In the genomic region with DNA sequence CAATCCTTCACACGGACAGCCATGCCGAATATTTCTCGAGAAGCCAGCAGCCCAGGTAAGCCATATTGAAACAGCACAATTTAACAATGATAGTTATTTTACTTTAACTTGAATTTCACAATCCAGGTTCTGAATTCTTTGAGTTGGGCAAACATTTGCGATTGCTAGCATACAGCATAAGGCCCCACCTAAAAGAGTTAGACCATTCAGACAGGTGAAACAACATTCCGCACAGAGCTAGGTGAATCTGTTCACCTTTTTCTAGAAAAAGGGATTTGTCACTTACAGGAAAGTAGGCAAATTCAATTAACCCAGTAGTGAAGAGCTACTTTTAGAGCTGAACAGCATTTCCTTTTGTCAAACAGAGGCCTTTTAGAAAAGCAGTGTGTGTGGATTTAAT, we compare ENCODE assay signal across 23 cellular contexts. TPM values are rescaled to one million over a fixed set of nuclear protein-coding genes. Genes with fewer than 3 reads are reported as not detected.
A peak's percentile ranks its signal among the peaks of the same experiment; 100 is the strongest.
DNase-seq lines count a peak whose midpoint lies in the region; ATAC-seq and TF ChIP-seq lines count a peak whose summit lies in the region.
"Had no signal": no experiment of that assay in that cellular context is flagged by ENCODE, and none has a peak within 500 bp of the region (broad histone marks: within the 10 kb centered on the region; RNA-seq: fewer than 3 reads in every experiment).

No MANE protein-coding gene starts in this region.

- peak overlapping the region; percentile 82 for H3K27ac ChIP-seq in cardiac muscle cell
- no peak overlapping the region for H3K27ac ChIP-seq in right cardiac atrium (ENCODE audit: low read length)
- peak overlapping the region; percentile 40 to 45 for H3K27ac ChIP-seq in left lung
- H3K27ac ChIP-seq in skeletal muscle tissue (ENCODE audit: low read depth, low read length), result peak overlapping the region; percentile 20
- H3K27ac ChIP-seq in uterus, result peak overlapping the region; percentile 54 to 91

- TF ChIP-seq POLR2A in uterus (IDR thresholded peaks at IDR 0.05), result no peak

- intact Hi-C loops in right cardiac atrium (cut with DNase I), result no loop called here
- intact Hi-C loops in left lung (cut with DNase I), result no loop called here
- intact Hi-C loops in uterus (cut with DNase I; ENCODE audit: low total_unique reads), result no loop called here

- TF ChIP-seq CTCF in cardiac muscle cell (IDR thresholded peaks at IDR 0.05; ENCODE audit: low read depth, low read length) (no peak), left lung (IDR thresholded peaks at IDR 0.05) (no peak), uterus (IDR thresholded peaks at IDR 0.05) (no peak)

- no peak for DNase-seq in cardiac muscle cell (ENCODE audit: low read depth in 1 of 2, low spot score in 1 of 2)
- DNase-seq in right cardiac atrium, result no peak
- no peak for DNase-seq in left lung
- no peak for DNase-seq in uterus
- DNase-seq in activated CD4-positive, alpha-beta T cell treated with anti-CD3 and anti-CD28 coated beads for 1 hour, result no peak
- no peak for DNase-seq in SIG-M5 (lab: John Stamatoyannopoulos, UW)
- DNase-seq: 8988T; activated CD4-positive, alpha-beta T cell treated with anti-CD3 and anti-CD28 coated beads for 4 hours; activated gamma-delta T cell treated with Interleukin-2 at 50 U/mL for 16 hours; activated naive CD8-positive, alpha-beta T cell treated with anti-CD3 and anti-CD28 coated beads, Interleukin-2, amount 50 U/mL, for 24 hours; activated T-cell treated with anti-CD3 and anti-CD28 coated beads, Interleukin-2, amount 50 U/mL, for 24 hours; CD8-positive, alpha-beta memory T cell; left ventricle myocardium superior; MG63; mucosa of descending colon; NCI-H1417 treated with DMSO at 0.1 percent for 48 hours; NCI-H524 treated with DMSO at 0.1 percent for 48 hours; stimulated activated CD4-positive, alpha-beta T cell treated with anti-CD3 and anti-CD28 coated beads, Interleukin-1b, Interleukin-23, amount 100 ng/mL, for 48 hours; testis had no signal

- WGBS in right cardiac atrium, result 96% methylated on average over 5 of the region's 5 CpGs

- H3K9me3 ChIP-seq in cardiac muscle cell (ENCODE audit: low read depth), result no peaks in the 10 kb centered on the region
- H3K9me3 ChIP-seq in right cardiac atrium (ENCODE audit: control insufficient read depth, low read length), result no peaks in the 10 kb centered on the region
- H3K9me3 ChIP-seq in left lung, result no peaks in the 10 kb centered on the region
- H3K9me3 ChIP-seq in skeletal muscle tissue (ENCODE audit: control insufficient read depth in 3 of 3, low read length in 3 of 3), result no peaks in the 10 kb centered on the region
- H3K9me3 ChIP-seq in uterus, result no peaks in the 10 kb centered on the region
- H3K9me3 ChIP-seq: MG63, mucosa of descending colon, testis had no signal

- H3K36me3 ChIP-seq in cardiac muscle cell, result no peaks in the 10 kb centered on the region
- H3K36me3 ChIP-seq in left lung, result no peaks in the 10 kb centered on the region
- peaks cover 0 to 4% (median 0%) of the 10 kb centered on the region in 3 donors for H3K36me3 ChIP-seq in skeletal muscle tissue (ENCODE audit: control insufficient read depth in 3 of 3, insufficient read depth in 3 of 3, low read length in 3 of 3)
- no peaks in the 10 kb centered on the region for H3K36me3 ChIP-seq in uterus
- H3K36me3 ChIP-seq: MG63 had no signal

- no peak for ATAC-seq in right cardiac atrium
- peak; percentile 10 for ATAC-seq in left lung
- no peak for ATAC-seq in HG02623 (IDR thresholded peaks at IDR 0.05; ENCODE audit: unreplicated experiment)
- ATAC-seq: activated naive CD8-positive, alpha-beta T cell treated with anti-CD3 and anti-CD28 coated beads, Interleukin-2, amount 50 U/mL, for 24 hours; K562; left ventricle myocardium superior; mucosa of descending colon; stimulated activated effector memory CD8-positive, alpha-beta T cell treated with anti-CD3 and anti-CD28 coated beads, Interleukin-12 subunit alpha, Interleukin-12 subunit beta, amount 100 ng/mL, for 72 hours had no signal

- H3K4me1 ChIP-seq in cardiac muscle cell (ENCODE audit: low read depth) (peaks cover 53% of the 10 kb centered on the region), right cardiac atrium (ENCODE audit: control insufficient read depth, insufficient read depth, low read length) (peaks cover 13% of the 10 kb centered on the region), left lung (peaks cover 14 to 60% of the 10 kb centered on the region in 2 donors), skeletal muscle tissue (ENCODE audit: control insufficient read depth in 3 of 3, insufficient read depth in 3 of 3, low read length in 3 of 3) (peaks cover 22 to 26% (median 23%) of the 10 kb centered on the region in 3 donors), uterus (peaks cover 0 to 26% of the 10 kb centered on the region in 2 donors)

- H3K9ac ChIP-seq in skeletal muscle tissue (ENCODE audit: low read depth in 1 of 3, low read length in 3 of 3), result no peak overlapping the region

- no peak overlapping the region for H3K4me3 ChIP-seq in cardiac muscle cell
- H3K4me3 ChIP-seq in right cardiac atrium (ENCODE audit: low read length), result no peak overlapping the region
- H3K4me3 ChIP-seq in left lung, result no peak overlapping the region
- no peak overlapping the region for H3K4me3 ChIP-seq in skeletal muscle tissue (ENCODE audit: low read length in 3 of 3)
- H3K4me3 ChIP-seq in uterus, result no peak overlapping the region
- H3K4me3 ChIP-seq: K562, MG63, mucosa of descending colon, testis had no signal

- H3K27me3 ChIP-seq in cardiac muscle cell, result no peaks in the 10 kb centered on the region
- no peaks in the 10 kb centered on the region for H3K27me3 ChIP-seq in right cardiac atrium (ENCODE audit: control insufficient read depth, insufficient read depth)
- no peaks in the 10 kb centered on the region for H3K27me3 ChIP-seq in left lung
- H3K27me3 ChIP-seq in skeletal muscle tissue (ENCODE audit: control insufficient read depth in 3 of 3, insufficient read depth in 3 of 3, low read length in 3 of 3), result no peaks in the 10 kb centered on the region
- H3K27me3 ChIP-seq in uterus, result no peaks in the 10 kb centered on the region
- H3K27me3 ChIP-seq: MG63, testis had no signal

RNA-seq across cellular contexts. Expression of gene CREB3L2, which starts 45.3 kb away (rescaled TPM):
- total RNA-seq in cardiac muscle cell (15.8 and 24.3 TPM in 2 replicates), right cardiac atrium (10 to 100 TPM; 37.0 to 75.1 (median 39.8) TPM), left lung (10 to 100 TPM; 57.9 to 60.8 TPM), skeletal muscle tissue (12.5 TPM), uterus (100 to 1,000 TPM in 1 of 4 donors, 10 to 100 TPM in 3; 24.7 to 185 (median 41.1) TPM)
- polyA plus RNA-seq in cardiac muscle cell (22.1 and 25.5 TPM in 2 replicates), right cardiac atrium (10.7 TPM)
